Comparison of ENCODE assay signal across 26 cellular contexts in the genomic region with DNA sequence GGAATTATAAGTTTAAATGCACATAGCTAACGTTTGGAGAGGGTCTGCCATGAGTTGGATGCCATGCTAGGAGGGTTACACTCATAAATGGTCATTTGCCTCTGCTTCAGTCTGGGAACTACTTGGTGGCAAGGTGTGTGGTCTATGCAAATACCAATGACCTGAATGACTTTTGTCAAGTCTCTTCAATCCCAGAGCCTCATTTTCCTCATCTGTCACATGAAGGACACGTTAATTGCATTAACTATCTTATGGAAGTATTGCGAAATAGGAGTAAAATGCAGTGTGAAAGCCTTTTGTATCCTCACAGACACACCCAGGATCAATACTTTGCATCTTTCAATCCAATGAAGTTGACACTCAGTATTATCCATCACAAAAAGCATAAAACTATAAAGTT.
"Had no signal": no experiment of that assay in that cellular context is flagged by ENCODE, and none has a peak within 500 bp of the region (broad histone marks: within the 10 kb centered on the region; RNA-seq: fewer than 3 reads in every experiment).

No MANE protein-coding gene starts in this region.

- H3K27me3 ChIP-seq: colonic mucosa, heart right ventricle, right atrium auricular region, sigmoid colon, testis, tibial artery had no signal

- H3K36me3 Mint-ChIP-seq: immature natural killer cell, natural killer cell, type B pancreatic cell had no signal

- ATAC-seq: heart right ventricle; left ventricle myocardium superior; lower lobe of right lung; natural killer cell; stimulated activated memory B cell treated with anti-CD40 and anti-IgM and Interleukin-4, amounts not matched to agents 10 μg/mL and 1 μg/mL and 100 μg/mL, for 72 hours; stimulated activated naive CD8-positive, alpha-beta T cell treated with anti-CD3 and anti-CD28 coated beads, Interleukin-15, Interleukin-2, amounts not matched to agents 100 U/mL and 50 U/mL, for 24 hours had no signal

- H3K9me3 ChIP-seq: colonic mucosa, heart right ventricle, lower lobe of right lung, neutrophil, prostate gland, right atrium auricular region, sigmoid colon, testis, tibial artery had no signal

- H3K79me2 ChIP-seq: parathyroid adenoma had no signal

- H3K36me3 ChIP-seq: colonic mucosa, heart right ventricle, lower lobe of right lung, neutrophil, prostate gland, right atrium auricular region, sigmoid colon had no signal

- DNase-seq: colonic mucosa; effector CD8-positive, alpha-beta T cell; foreskin melanocyte; glutamatergic neuron; heart right ventricle; hippocampal formation; immature natural killer cell; islet precursor cell; left ventricle myocardium superior; lower lobe of right lung; natural killer cell; sigmoid colon; stimulated activated CD4-positive, alpha-beta T cell treated with anti-CD3 and anti-CD28 coated beads, Interleukin-2, amount 100 ng/mL, for 24 hours; stimulated activated CD4-positive, alpha-beta T cell treated with anti-CD3 and anti-CD28 coated beads, Interleukin-4, amount 100 ng/mL, for 4 hours; stimulated activated naive CD8-positive, alpha-beta T cell treated with anti-CD3 and anti-CD28 coated beads, Interleukin-15, Interleukin-2, amounts not matched to agents 100 U/mL and 50 U/mL, for 24 hours; substantia nigra; testis; tibial artery had no signal

- H3K4me3 ChIP-seq: colonic mucosa, heart right ventricle, lower lobe of right lung, prostate gland, right atrium auricular region, sigmoid colon, testis, tibial artery had no signal

- H3K27me3 Mint-ChIP-seq: stimulated activated memory B cell treated with anti-CD40 and anti-IgM and Interleukin-4, amounts not matched to agents 10 μg/mL and 1 μg/mL and 100 μg/mL, for 72 hours; type B pancreatic cell had no signal

- H3K9me3 Mint-ChIP-seq: dendritic cell treated with granulocyte-macrophage colony-stimulating factor and Interleukin-4, amounts not matched to agents 40 ng/mL and 50 ng/mL, for 4 days; natural killer cell; neural crest cell; stimulated activated memory B cell treated with anti-CD40 and anti-IgM and Interleukin-4, amounts not matched to agents 10 μg/mL and 1 μg/mL and 100 μg/mL, for 72 hours; type B pancreatic cell had no signal

- H3K4me3 Mint-ChIP-seq: dendritic cell treated with granulocyte-macrophage colony-stimulating factor and Interleukin-4, amounts not matched to agents 40 ng/mL and 50 ng/mL, for 4 days; immature natural killer cell; natural killer cell; neural crest cell; stimulated activated memory B cell treated with anti-CD40 and anti-IgM and Interleukin-4, amounts not matched to agents 10 μg/mL and 1 μg/mL and 100 μg/mL, for 72 hours; type B pancreatic cell had no signal

- H3K9ac ChIP-seq: parathyroid adenoma had no signal

- H2AFZ ChIP-seq: parathyroid adenoma had no signal

- H3K27ac ChIP-seq: colonic mucosa, heart right ventricle, lower lobe of right lung, neutrophil, parathyroid adenoma, prostate gland, right atrium auricular region, sigmoid colon, testis, tibial artery had no signal

- H3K4me1 ChIP-seq: colonic mucosa, lower lobe of right lung, parathyroid adenoma, prostate gland, right atrium auricular region, sigmoid colon, testis had no signal

- H3K27ac Mint-ChIP-seq: dendritic cell treated with granulocyte-macrophage colony-stimulating factor and Interleukin-4, amounts not matched to agents 40 ng/mL and 50 ng/mL, for 4 days; stimulated activated memory B cell treated with anti-CD40 and anti-IgM and Interleukin-4, amounts not matched to agents 10 μg/mL and 1 μg/mL and 100 μg/mL, for 72 hours; type B pancreatic cell had no signal
